Comparison of ENCODE assay signal across 8 cellular contexts in the genomic region with DNA sequence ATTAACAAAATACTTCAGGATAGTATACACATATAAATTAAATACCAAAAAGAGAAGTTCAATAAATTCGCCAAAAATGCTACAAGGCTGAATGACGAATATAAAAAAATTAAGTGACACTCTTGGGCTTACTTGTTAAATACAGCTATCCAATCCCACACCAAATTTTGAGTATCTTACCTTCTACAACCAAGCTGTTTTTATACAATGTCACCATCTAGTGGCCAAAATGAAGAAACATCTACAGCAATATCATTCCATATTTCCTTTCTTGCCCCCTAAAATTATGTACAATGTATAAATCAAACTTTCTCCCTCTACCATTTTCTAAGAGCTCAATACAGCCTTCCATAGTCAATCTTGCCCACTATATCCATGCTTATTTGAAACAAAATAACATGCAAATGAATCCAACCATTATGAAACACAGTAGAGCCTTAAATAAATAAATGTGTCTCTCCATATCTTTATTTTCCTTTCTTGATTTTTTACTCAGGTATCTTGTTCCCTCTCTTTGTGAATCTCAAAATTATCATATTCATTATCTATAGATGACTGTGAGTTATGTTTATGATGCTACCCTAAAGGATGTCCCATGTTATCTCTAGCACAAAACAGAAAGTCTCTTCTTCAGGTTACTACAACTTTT.
A peak's percentile ranks its signal among the peaks of the same experiment; 100 is the strongest.
DNase-seq lines count a peak whose midpoint lies in the region; ATAC-seq and TF ChIP-seq lines count a peak whose summit lies in the region.

No MANE protein-coding gene starts in this region.

- no peak overlapping the region for H3K9ac ChIP-seq in mammary epithelial cell (ENCODE audit: insufficient read depth, low read length)

- no TSS peak for BruUV-seq in mammary epithelial cell (replicated peaks; lab: Mats Ljungman, UMichigan)

- intact Hi-C loops in mammary epithelial cell (cut with micrococcal nuclease) = loop anchor here (1.0 to 5.0 kb wide), 3 partner anchors 149 to 228 kb away; no protein-coding TSS in a partner anchor
- intact Hi-C loops in mucosa of descending colon (cut with DNase I, micrococcal nuclease) = loop anchor here in 1 of 2 donors (5.0 kb wide), 1 partner anchor 164 kb away; no protein-coding TSS in a partner anchor

- H3K36me3 ChIP-seq in mammary epithelial cell (ENCODE audit: insufficient read depth, low read length) (peaks cover 6% of the 10 kb centered on the region), mucosa of descending colon (ENCODE audit: low read depth) (no peaks in the 10 kb centered on the region)

- no peak overlapping the region for H2AFZ ChIP-seq in mammary epithelial cell (ENCODE audit: low read depth, low read length)

- no peak overlapping the region for H3K4me2 ChIP-seq in mammary epithelial cell (ENCODE audit: insufficient read depth, low read depth, low read length)

- no peak overlapping the region for H3K27ac ChIP-seq in mammary epithelial cell (ENCODE audit: insufficient read depth, low read depth, low read length)

- H4K20me1 ChIP-seq in mammary epithelial cell (ENCODE audit: insufficient read depth, low read length) = no peaks in the 10 kb centered on the region

- peaks cover 25% of the 10 kb centered on the region for H3K79me2 ChIP-seq in mammary epithelial cell (ENCODE audit: insufficient read depth, low read length)

- dilution Hi-C loops in mammary epithelial cell (cut with HindIII; ENCODE audit: low sequenced_read_pairs) = no loop called here

- CTCF ChIA-PET in mammary epithelial cell (lab: Charles Lee; ENCODE audit: low non-redundant PET) = no interaction called here

- 56% methylated on average over 2 of the region's 2 CpGs for WGBS in mammary epithelial cell (ENCODE audit: low coverage, missing lambda C conversion rate)

- peak; percentile 54 to 63 for TF ChIP-seq CTCF in mammary epithelial cell (conservative IDR thresholded peaks at IDR 0.05 in 1 of 2, IDR thresholded peaks at IDR 0.05 in 1 of 2; ENCODE audit: extremely low read depth in 1 of 2, insufficient read depth in 1 of 2, low read depth in 1 of 2, low read length in 2 of 2)
- peak; percentile 7 for TF ChIP-seq CTCF in mucosa of descending colon (IDR thresholded peaks at IDR 0.05)

- H3K4me3 ChIP-seq in mammary epithelial cell (replicated peaks in 1 of 3; ENCODE audit: insufficient read depth in 1 of 3, low read depth in 2 of 3, low read length in 3 of 3) (no peak overlapping the region), mucosa of descending colon (no peak overlapping the region)

- H3K4me1 ChIP-seq in mammary epithelial cell (ENCODE audit: insufficient read depth, low read length) (no peaks in the 10 kb centered on the region), mucosa of descending colon (ENCODE audit: low read depth) (no peaks in the 10 kb centered on the region)

- in situ Hi-C loops in mammary epithelial cell (cut with MboI; ENCODE audit: low sequenced_read_pairs in 2 of 2) = loop anchor here in 1 of 2 donors (10.0 kb wide), 1 partner anchor 161 kb away; no protein-coding TSS in a partner anchor

- ATAC-seq in mucosa of descending colon = no peak
- ATAC-seq in HG03280 (IDR thresholded peaks at IDR 0.05; ENCODE audit: unreplicated experiment) = no peak
- no peak for ATAC-seq in HG02973 (IDR thresholded peaks at IDR 0.05; ENCODE audit: unreplicated experiment)

- DNase-seq in Ammon's horn (ENCODE audit: low spot score) (peak; percentile 13), H4 (ENCODE audit: low spot score) (peak; percentile 25), NCI-H526 (lab: John Stamatoyannopoulos, UW) (peak; percentile 59 to 90), mammary epithelial cell (peak; percentile 8), mucosa of descending colon (no peak)
- no peak for DNase-seq in activated CD8-positive, alpha-beta memory T cell treated with anti-CD3 and anti-CD28 coated beads, Interleukin-2, amount 50 U/mL, for 4 hours

- H3K9me3 ChIP-seq in mammary epithelial cell (replicated peaks; ENCODE audit: insufficient read depth, low read length) (no peaks in the 10 kb centered on the region), mucosa of descending colon (no peaks in the 10 kb centered on the region)

- H3K27me3 ChIP-seq in mammary epithelial cell (ENCODE audit: insufficient read depth, low read length) = no peaks in the 10 kb centered on the region

Comparison
In these comparisons a context has a peak if more than half of its experiments do, and no peak if none do; other contexts are left out.
1. DNase-seq: peak in Ammon's horn (single experiment), H4 (single experiment), NCI-H526 (2 of 2) and mammary epithelial cell (single experiment); none in mucosa of descending colon (0 of 3) and activated CD8-positive, alpha-beta memory T cell treated with anti-CD3 and anti-CD28 coated beads, Interleukin-2, amount 50 U/mL, for 4 hours (single experiment).